In genomic region chr11:447923-448731, GRCh38 we compare ENCODE assay signal across 8 cellular contexts. TPM values are rescaled to one million over a fixed set of nuclear protein-coding genes. Genes with fewer than 3 reads are reported as not detected.
DNase-seq lines count a peak whose midpoint lies in the region; ATAC-seq, FAIRE-seq and TF ChIP-seq lines count a peak whose summit lies in the region.

No MANE protein-coding gene starts in this region.

- in situ Hi-C loops in mammary epithelial cell (cut with MboI; ENCODE audit: low sequenced_read_pairs in 2 of 2), result no loop called here

- TF ChIP-seq EP300 in A549 (IDR thresholded peaks at IDR 0.05), result no peak

- ATAC-seq in A549, result peak; percentile 77 to 82
- ATAC-seq in HG03135 (IDR thresholded peaks at IDR 0.05; ENCODE audit: unreplicated experiment), result peak; percentile 54

- CTCF ChIA-PET in A549 (lab: Yijun Ruan, JAX) (interaction anchor here (0.5 to 8.4 kb wide), 62 partner anchors 8 to 250 kb away, joined by 3 to 112 read pairs (median 5); partner anchors contain the start of genes IFITM5 and PGGHG), mammary epithelial cell (lab: Charles Lee; ENCODE audit: low non-redundant PET) (interaction anchor here (0.5 to 0.8 kb wide), 6 partner anchors 37 to 198 kb away, joined by 3 to 23 read pairs (median 6); no protein-coding TSS in a partner anchor)

- no peaks in the 10 kb centered on the region for H3K36me3 ChIP-seq in mammary epithelial cell (ENCODE audit: insufficient read depth, low read length)

- intact Hi-C loops in mammary epithelial cell (cut with micrococcal nuclease), result loop anchor here (1.0 kb wide), 3 partner anchors 58 to 143 kb away; no protein-coding TSS in a partner anchor

- dilution Hi-C loops in mammary epithelial cell (cut with HindIII; ENCODE audit: low sequenced_read_pairs), result no loop called here

- TF ChIP-seq POLR2A in A549 (IDR thresholded peaks at IDR 0.05; ENCODE audit: low read length) (peak; percentile 46), GM18526 (IDR thresholded peaks at IDR 0.05; ENCODE audit: extremely low read depth, insufficient read length) (peak; percentile 85)

- peak overlapping the region; percentile 84 for H3K4me2 ChIP-seq in A549
- peak overlapping the region; percentile 93 for H3K4me2 ChIP-seq in mammary epithelial cell (ENCODE audit: insufficient read depth, low read depth, low read length)

- TSS peak; percentile 96 for BruUV-seq in mammary epithelial cell (replicated peaks; lab: Mats Ljungman, UMichigan)

- no peaks in the 10 kb centered on the region for H3K27me3 ChIP-seq in mammary epithelial cell (ENCODE audit: insufficient read depth, low read length)

- peak overlapping the region; percentile 77 to 93 for H3K27ac ChIP-seq in A549
- H3K27ac ChIP-seq in mammary epithelial cell (ENCODE audit: insufficient read depth, low read depth, low read length), result peak overlapping the region; percentile 68

- H3K9me3 ChIP-seq in A549, result no peaks in the 10 kb centered on the region
- H3K9me3 ChIP-seq in mammary epithelial cell (replicated peaks; ENCODE audit: insufficient read depth, low read length), result no peaks in the 10 kb centered on the region

- peaks cover 34% of the 10 kb centered on the region for H3K79me2 ChIP-seq in mammary epithelial cell (ENCODE audit: insufficient read depth, low read length)

- H3K4me3 ChIP-seq in A549 (peak overlapping the region; percentile 48), WI38 (ENCODE audit: low read depth, low read length) (peak overlapping the region; percentile 66), mammary epithelial cell (replicated peaks in 1 of 3; ENCODE audit: insufficient read depth in 1 of 3, low read depth in 2 of 3, low read length in 3 of 3) (peak overlapping the region; percentile 59 to 92 (median 91))

- H3K9ac ChIP-seq in mammary epithelial cell (ENCODE audit: insufficient read depth, low read length), result peak overlapping the region; percentile 69

- peak; percentile 87 to 90 for TF ChIP-seq RAD21 in A549 (conservative IDR thresholded peaks at IDR 0.05 in 1 of 2, IDR thresholded peaks at IDR 0.05 in 1 of 2)

- POLR2A ChIA-PET in A549 (lab: Yijun Ruan, JAX), result interaction anchor here (0.7 to 2.4 kb wide), 16 partner anchors 8 to 241 kb away, joined by 3 to 30 read pairs (median 4); partner anchors contain the start of genes BET1L, RIC8A and RNH1

- peak; percentile 91 for TF ChIP-seq CTCF in A549 (IDR thresholded peaks at IDR 0.05)
- peak; percentile 81 for TF ChIP-seq CTCF in WI38 (IDR thresholded peaks at IDR 0.05; ENCODE audit: low read depth, low read length)
- TF ChIP-seq CTCF in mammary epithelial cell (conservative IDR thresholded peaks at IDR 0.05 in 1 of 2, IDR thresholded peaks at IDR 0.05 in 1 of 2; ENCODE audit: extremely low read depth in 1 of 2, insufficient read depth in 1 of 2, low read depth in 1 of 2, low read length in 2 of 2), result peak; percentile 83 to 98

- H3K4me1 ChIP-seq in A549 (peaks cover 18% of the 10 kb centered on the region), mammary epithelial cell (ENCODE audit: insufficient read depth, low read length) (peaks cover 39% of the 10 kb centered on the region)

- DNase-seq in A549 (ENCODE audit: low read depth in 1 of 2, low spot score in 1 of 2), result peak; percentile 94 to 96
- peak; percentile 98 for DNase-seq in NCI-H2196 (lab: John Stamatoyannopoulos, UW; ENCODE audit: unreplicated experiment)
- DNase-seq in mammary epithelial cell, result peak; percentile 81
- DNase-seq in iris pigment epithelial cell (ENCODE audit: low read depth), result peak; percentile 89
- peak; percentile 77 for DNase-seq in smooth muscle cell of the brain vasculature (ENCODE audit: low read depth, low spot score)

- 4% methylated on average over 32 of the region's 55 CpGs for WGBS in A549 (ENCODE audit: missing lambda C conversion rate)
- 5% methylated on average over 17 of the region's 55 CpGs for WGBS in mammary epithelial cell (ENCODE audit: low coverage, missing lambda C conversion rate)

- H4K20me1 ChIP-seq in mammary epithelial cell (ENCODE audit: insufficient read depth, low read length), result no peaks in the 10 kb centered on the region

- H2AFZ ChIP-seq in mammary epithelial cell (ENCODE audit: low read depth, low read length), result peak overlapping the region; percentile 93

- FAIRE-seq in A549 (lab: Jason Lieb, UNC), result no peak

TF ChIP-seq in A549, 52 proteins besides CTCF, POLR2A, EP300 and RAD21 (continues in another document):
- TF ChIP-seq, protein P1, sequence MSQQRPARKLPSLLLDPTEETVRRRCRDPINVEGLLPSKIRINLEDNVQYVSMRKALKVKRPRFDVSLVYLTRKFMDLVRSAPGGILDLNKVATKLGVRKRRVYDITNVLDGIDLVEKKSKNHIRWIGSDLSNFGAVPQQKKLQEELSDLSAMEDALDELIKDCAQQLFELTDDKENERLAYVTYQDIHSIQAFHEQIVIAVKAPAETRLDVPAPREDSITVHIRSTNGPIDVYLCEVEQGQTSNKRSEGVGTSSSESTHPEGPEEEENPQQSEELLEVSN (IDR thresholded peaks at IDR 0.05; ENCODE audit: borderline replicate concordance, low read depth), result peak; percentile 82
- TF ChIP-seq TP53 (CRISPR knock-in tag; IDR thresholded peaks at IDR 0.05), result no peak
- no peak for TF ChIP-seq JUNB (IDR thresholded peaks at IDR 0.05)
- no peak for TF ChIP-seq EHF (CRISPR knock-in tag; IDR thresholded peaks at IDR 0.05)
- no peak for TF ChIP-seq CHD4 (IDR thresholded peaks at IDR 0.05; ENCODE audit: borderline replicate concordance)
- no peak for TF ChIP-seq MAZ (IDR thresholded peaks at IDR 0.05; ENCODE audit: borderline replicate concordance, low read depth, low read length)
- no peak for TF ChIP-seq ZNF302 (CRISPR knock-in tag; IDR thresholded peaks at IDR 0.05)
- TF ChIP-seq KDM5A (IDR thresholded peaks at IDR 0.05), result no peak
- TF ChIP-seq SMC3 (IDR thresholded peaks at IDR 0.05), result peak; percentile 80
- no peak for TF ChIP-seq POLR2AphosphoS2 (conservative IDR thresholded peaks at IDR 0.05; ENCODE audit: low read length)
- no peak for TF ChIP-seq HDAC2 (IDR thresholded peaks at IDR 0.05)
- no peak for TF ChIP-seq NPAS2 (CRISPR knock-in tag; IDR thresholded peaks at IDR 0.05; ENCODE audit: borderline replicate concordance)
- TF ChIP-seq NR3C1 (IDR thresholded peaks at IDR 0.05), result no peak
- TF ChIP-seq ZFP36 (IDR thresholded peaks at IDR 0.05; ENCODE audit: borderline replicate concordance, partially characterized antibody), result no peak
- TF ChIP-seq USF2 (IDR thresholded peaks at IDR 0.05), result peak; percentile 89
- no peak for TF ChIP-seq KDM1A (IDR thresholded peaks at IDR 0.05; ENCODE audit: low read depth)
- no peak for TF ChIP-seq CHD2 (IDR thresholded peaks at IDR 0.05; ENCODE audit: low read length, partially characterized antibody)
- no peak for TF ChIP-seq HOXB5 (CRISPR knock-in tag; IDR thresholded peaks at IDR 0.05)

RNA-seq across cellular contexts. Expression of gene PTDSS2, which starts 2.0 kb away (rescaled TPM):
- polyA plus RNA-seq in A549 (2011; rRNA removed) (23.4 and 28.9 TPM in 2 replicates), A549 (2017; fragmentation: RNase III; extraction: RNeasy Plus Mini Kit Qiagen cat#74134 plus additional on column Dnase treatment) (34.3 to 39.4 TPM (median 38.9 TPM) in 3 replicates), mammary epithelial cell (32.6 TPM)
- 43.5 and 48.7 TPM in 2 replicates for polyA plus RNA-seq in A549 (2012; cell fraction: cytosol; rRNA removed)
- 275 TPM in 2 replicates for polyA plus RNA-seq in A549 (2012; cell fraction: nucleus; rRNA removed)
- 40.7 and 47.5 TPM in 2 replicates for polyA minus RNA-seq in A549 (2011; rRNA and poly(A)+ RNA removed)
- total RNA-seq in mammary epithelial cell, result 10 to 100 TPM; 30.8 to 34.5 TPM
- 41.4 TPM for polyA minus RNA-seq in mammary epithelial cell

RNA-seq across cellular contexts. Expression of gene ANO9, which starts 6.3 kb away (rescaled TPM):
- polyA plus RNA-seq in A549 (2011; rRNA removed) (0.66 and 0.70 TPM in 2 replicates), A549 (2017; fragmentation: RNase III; extraction: RNeasy Plus Mini Kit Qiagen cat#74134 plus additional on column Dnase treatment) (0.50 to 0.55 TPM (median 0.51 TPM) in 3 replicates), mammary epithelial cell (16.6 TPM)
- polyA plus RNA-seq in A549 (2012; cell fraction: cytosol; rRNA removed), result 0.26 and 0.32 TPM in 2 replicates
- 6.3 and 6.6 TPM in 2 replicates for polyA plus RNA-seq in A549 (2012; cell fraction: nucleus; rRNA removed)
- 0.44 and 0.58 TPM in 2 replicates for polyA minus RNA-seq in A549 (2011; rRNA and poly(A)+ RNA removed)
- total RNA-seq in mammary epithelial cell, result 10 to 100 TPM; 11.3 to 31.2 TPM
- 12.6 TPM for polyA minus RNA-seq in mammary epithelial cell

RNA-seq across cellular contexts. Expression of gene SIGIRR, which starts 33.3 kb away (rescaled TPM):
- 27.7 and 27.8 TPM in 2 replicates for polyA plus RNA-seq in A549 (2011; rRNA removed)
- polyA plus RNA-seq in A549 (2012; cell fraction: cytosol; rRNA removed), result 72.5 and 84.6 TPM in 2 replicates
- polyA plus RNA-seq in A549 (2012; cell fraction: nucleus; rRNA removed), result 85.6 and 86.4 TPM in 2 replicates
- 56.6 to 66.4 TPM (median 58.6 TPM) in 3 replicates for polyA plus RNA-seq in A549 (2017; fragmentation: RNase III; extraction: RNeasy Plus Mini Kit Qiagen cat#74134 plus additional on column Dnase treatment)
- polyA minus RNA-seq in A549 (2011; rRNA and poly(A)+ RNA removed), result 5.3 and 13.2 TPM in 2 replicates
- 1 to 10 TPM; 1.8 to 5.4 TPM for total RNA-seq in mammary epithelial cell
- 1.6 TPM for polyA plus RNA-seq in mammary epithelial cell
- not detected for polyA minus RNA-seq in mammary epithelial cell

RNA-seq across cellular contexts. Expression of gene PKP3, which starts 54.1 kb away (rescaled TPM):
- polyA plus RNA-seq in A549 (2011; rRNA removed) (12.1 and 13.9 TPM in 2 replicates), A549 (2017; fragmentation: RNase III; extraction: RNeasy Plus Mini Kit Qiagen cat#74134 plus additional on column Dnase treatment) (22.3 to 25.9 TPM (median 23.4 TPM) in 3 replicates), mammary epithelial cell (149 TPM)
- 29.6 and 41.7 TPM in 2 replicates for polyA plus RNA-seq in A549 (2012; cell fraction: cytosol; rRNA removed)
- 51.5 and 77.9 TPM in 2 replicates for polyA plus RNA-seq in A549 (2012; cell fraction: nucleus; rRNA removed)
- 21.8 and 27.1 TPM in 2 replicates for polyA minus RNA-seq in A549 (2011; rRNA and poly(A)+ RNA removed)
- total RNA-seq in mammary epithelial cell, result 100 to 1,000 TPM; 248 to 274 TPM
- 62.8 TPM for polyA minus RNA-seq in mammary epithelial cell

RNA-seq across cellular contexts. Expression of gene RNH1, which starts 58.9 kb away (rescaled TPM):
- 85.8 and 108 TPM in 2 replicates for polyA plus RNA-seq in A549 (2011; rRNA removed)
- polyA plus RNA-seq in A549 (2012; cell fraction: cytosol; rRNA removed), result 179 and 244 TPM in 2 replicates
- polyA plus RNA-seq in A549 (2012; cell fraction: nucleus; rRNA removed), result 443 and 610 TPM in 2 replicates
- polyA plus RNA-seq in A549 (2017; fragmentation: RNase III; extraction: RNeasy Plus Mini Kit Qiagen cat#74134 plus additional on column Dnase treatment), result 131 to 135 TPM (median 135 TPM) in 3 replicates
- polyA minus RNA-seq in A549 (2011; rRNA and poly(A)+ RNA removed), result 52.4 and 83.7 TPM in 2 replicates
- 100 to 1,000 TPM; 187 to 206 TPM for total RNA-seq in mammary epithelial cell
- 122 TPM for polyA plus RNA-seq in mammary epithelial cell
- 104 TPM for polyA minus RNA-seq in mammary epithelial cell

Comparison
In these comparisons a context has a peak if more than half of its experiments do, and no peak if none do; other contexts are left out.
1. Peak in every context shown above with its lines: DNase-seq, ATAC-seq, H3K4me3 ChIP-seq and H3K27ac ChIP-seq.
2. RNA of gene SIGIRR, which starts 33.3 kb away (polyA plus RNA-seq): 27.7 to 86.4 TPM in A549; 1.6 TPM in mammary epithelial cell (single experiment); every median in the first group is over 10 times any median in the second.